Comparison of ENCODE assay signal across 18 cellular contexts in genomic region chr5:18687429-18687828, GRCh38.
A peak's percentile ranks its signal among the peaks of the same experiment; 100 is the strongest.
DNase-seq lines count a peak whose midpoint lies in the region; ATAC-seq and TF ChIP-seq lines count a peak whose summit lies in the region.
"Had no signal": no experiment of that assay in that cellular context is flagged by ENCODE, and none has a peak within 500 bp of the region (broad histone marks: within the 10 kb centered on the region; RNA-seq: fewer than 3 reads in every experiment).

No MANE protein-coding gene starts in this region.

- H3K4me1 Mint-ChIP-seq in GM23338 (peaks cover 13% of the 10 kb centered on the region), WTC11 (peaks cover 25% of the 10 kb centered on the region)
- H3K4me1 Mint-ChIP-seq: B cell had no signal

- POLR2A ChIA-PET in WTC11 (lab: Charles Lee), result no interaction called here

- 0 out of 2 replicates have a peak overlapping the region, but pooled peaks have one; percentile 16 for H3K4me2 ChIP-seq in GM23338
- H3K4me2 ChIP-seq: A549; BLaER1 treated with 17β-estradiol and CSF1 and Interleukin-3, amounts not matched to agents 10 nM and 100 nM had no signal

- TF ChIP-seq CTCF in GM23338 (conservative IDR thresholded peaks at IDR 0.05; ENCODE audit: low read depth in 2 of 2) (no peak), WTC11 (IDR thresholded peaks at IDR 0.05) (no peak)

- H3K27ac Mint-ChIP-seq in GM23338 (no peak overlapping the region), WTC11 (0 out of 2 replicates have a peak overlapping the region, but pooled peaks have one; percentile 25)
- H3K27ac Mint-ChIP-seq: B cell; CD4-positive, alpha-beta T cell; CD8-positive, alpha-beta T cell had no signal

- DNase-seq in GM23338 (ENCODE audit: low spot score) (no peak), WTC11 (ENCODE audit: low spot score) (no peak), dedifferentiated amniotic fluid mesenchymal stem cell (ENCODE audit: extremely low spot score) (peak; percentile 0), NCI-H510A treated with DMSO at 0.1 percent for 48 hours (lab: John Stamatoyannopoulos, UW) (no peak), NCI-H1105 treated with DMSO at 0.1 percent for 48 hours (lab: John Stamatoyannopoulos, UW) (no peak), NCI-H2029 treated with DMSO at 0.1 percent for 48 hours (lab: John Stamatoyannopoulos, UW) (no peak)
- DNase-seq: AML-193; Caco-2; Calu3; CD4-positive, alpha-beta T cell; CD8-positive, alpha-beta T cell; DMS79 treated with DMSO at 0.1 percent for 48 hours; GF-D8 had no signal

- peak overlapping the region; percentile 43; the same call in 1 of the 2 replicates for H3K27ac ChIP-seq in GM23338 (ENCODE audit: low read depth)
- H3K27ac ChIP-seq: 22Rv1; A549; BLaER1 treated with 17β-estradiol and CSF1 and Interleukin-3, amounts not matched to agents 10 nM and 100 nM; C4-2B had no signal

- H3K4me1 ChIP-seq in GM23338 (ENCODE audit: insufficient read depth), result peaks cover 40% of the 10 kb centered on the region
- H3K4me1 ChIP-seq: A549; BLaER1 treated with 17β-estradiol and CSF1 and Interleukin-3, amounts not matched to agents 10 nM and 100 nM; Caco-2 had no signal

- CTCF ChIA-PET in WTC11 (lab: Charles Lee), result interaction anchor here (1.0 kb wide), 1 partner anchor 12 kb away, joined by 4 read pairs; no protein-coding TSS in a partner anchor

- no peaks in the 10 kb centered on the region for H3K36me3 ChIP-seq in GM23338 (ENCODE audit: insufficient read depth)
- H3K36me3 ChIP-seq: BLaER1 treated with 17β-estradiol and CSF1 and Interleukin-3, amounts not matched to agents 10 nM and 100 nM had no signal

- no peaks in the 10 kb centered on the region for H3K27me3 ChIP-seq in GM23338 (ENCODE audit: insufficient read depth)
- H3K27me3 ChIP-seq: BLaER1 treated with 17β-estradiol and CSF1 and Interleukin-3, amounts not matched to agents 10 nM and 100 nM had no signal

- no peaks in the 10 kb centered on the region for H3F3A ChIP-seq in GM23338 (replicated peaks; ENCODE audit: low read depth)

- H2AFZ ChIP-seq in GM23338, result no peak overlapping the region

- H4K20me1 ChIP-seq in GM23338 (replicated peaks; ENCODE audit: insufficient read depth), result no peaks in the 10 kb centered on the region
- H4K20me1 ChIP-seq: BLaER1 treated with 17β-estradiol and CSF1 and Interleukin-3, amounts not matched to agents 10 nM and 100 nM had no signal

- H3K9me3 Mint-ChIP-seq in GM23338 (no peaks in the 10 kb centered on the region; the same call in 2 of the 3 replicates), WTC11 (peaks cover under 1% of the 10 kb centered on the region; the same call in 1 of the 2 replicates)

- H3K36me3 Mint-ChIP-seq in GM23338 (ENCODE audit: low read depth), result no peaks in the 10 kb centered on the region
- H3K36me3 Mint-ChIP-seq in WTC11, result no peaks in the 10 kb centered on the region
- H3K36me3 Mint-ChIP-seq: CD8-positive, alpha-beta T cell had no signal

- H3K4me3 Mint-ChIP-seq in GM23338 (no peak overlapping the region), WTC11 (no peak overlapping the region)
- H3K4me3 Mint-ChIP-seq: B cell; CD4-positive, alpha-beta T cell; CD8-positive, alpha-beta T cell had no signal

- ATAC-seq in GM23338 (no peak), WTC11 (no peak)
- ATAC-seq: A549; CD8-positive, alpha-beta T cell had no signal

- H3K9me2 ChIP-seq in GM23338 (ENCODE audit: insufficient read depth), result no peaks in the 10 kb centered on the region

- no peaks in the 10 kb centered on the region for H3K79me2 ChIP-seq in GM23338 (replicated peaks; ENCODE audit: insufficient read depth)

- no peak overlapping the region for H3K4me3 ChIP-seq in GM23338
- H3K4me3 ChIP-seq: A549; BLaER1 treated with 17β-estradiol and CSF1 and Interleukin-3, amounts not matched to agents 10 nM and 100 nM had no signal

- H3K27me3 Mint-ChIP-seq in GM23338 (ENCODE audit: insufficient read depth, low read depth, poor library complexity), result peaks cover 2% of the 10 kb centered on the region
- H3K27me3 Mint-ChIP-seq in WTC11 (ENCODE audit: low read depth), result no peaks in the 10 kb centered on the region
- H3K27me3 Mint-ChIP-seq: CD4-positive, alpha-beta T cell had no signal

TF ChIP-seq in GM23338, 12 proteins besides CTCF, POLR2A, EP300 and RAD21 (continues in another document):
- TF ChIP-seq REST (IDR thresholded peaks at IDR 0.05; ENCODE audit: unreplicated experiment) (no peak), POLR2AphosphoS5 (IDR thresholded peaks at IDR 0.05; ENCODE audit: low read depth) (no peak), NANOG (IDR thresholded peaks at IDR 0.05; ENCODE audit: borderline replicate concordance) (no peak), ZNF331 (CRISPR knock-in tag; IDR thresholded peaks at IDR 0.05; ENCODE audit: low read depth) (no peak), CREB1 (CRISPR knock-in tag; IDR thresholded peaks at IDR 0.05; ENCODE audit: low read depth) (no peak), EZH2 (IDR thresholded peaks at IDR 0.05; ENCODE audit: low read depth, unreplicated experiment) (no peak)

TF ChIP-seq in WTC11, 78 proteins besides CTCF, POLR2A, EP300 and RAD21:
- no peak for TF ChIP-seq AR (CRISPR knock-in tag; IDR thresholded peaks at IDR 0.05)
- TF ChIP-seq RELA (CRISPR knock-in tag; IDR thresholded peaks at IDR 0.05; ENCODE audit: borderline replicate concordance), result no peak
- TF ChIP-seq NFE2L1 (CRISPR knock-in tag; IDR thresholded peaks at IDR 0.05), result no peak
- no peak for TF ChIP-seq MLX (CRISPR knock-in tag; IDR thresholded peaks at IDR 0.05)
- TF ChIP-seq ZNF121 (CRISPR knock-in tag; IDR thresholded peaks at IDR 0.05), result no peak
- TF ChIP-seq JAZF1 (CRISPR knock-in tag; IDR thresholded peaks at IDR 0.05), result no peak
- TF ChIP-seq ZSCAN18 (CRISPR knock-in tag; IDR thresholded peaks at IDR 0.05), result no peak
- TF ChIP-seq E2F5 (CRISPR knock-in tag; IDR thresholded peaks at IDR 0.05), result no peak
- TF ChIP-seq ZNF219 (CRISPR knock-in tag; IDR thresholded peaks at IDR 0.05; ENCODE audit: borderline replicate concordance), result no peak
TF ChIP-seq in WTC11: peak in this region for 0.
